Comparison of ENCODE assay signal across 7 cellular contexts in genomic region chr13:28716511-28716910, GRCh38. TPM values are rescaled to one million over a fixed set of nuclear protein-coding genes. Genes with fewer than 3 reads are reported as not detected.
DNase-seq lines count a peak whose midpoint lies in the region; ATAC-seq and TF ChIP-seq lines count a peak whose summit lies in the region.

No MANE protein-coding gene starts in this region.

- DNase-seq in HCEC 1CT (peak; percentile 74), right atrium auricular region (ENCODE audit: low spot score) (peak; percentile 68), NCI-H82 treated with DMSO at 0.1 percent for 48 hours (lab: John Stamatoyannopoulos, UW; ENCODE audit: unreplicated experiment) (no peak), MM.1S (no peak)

- H3F3A ChIP-seq in MM.1S (ENCODE audit: insufficient read depth, low read length): no peaks in the 10 kb centered on the region

- H3K27ac ChIP-seq in right atrium auricular region: peak overlapping the region; percentile 96 to 99
- peak overlapping the region; percentile 99 for H3K27ac ChIP-seq in skeletal muscle tissue (ENCODE audit: low read depth, low read length)
- H3K27ac ChIP-seq in MM.1S (ENCODE audit: low read length): no peak overlapping the region

- no peak for ATAC-seq in HG03175 (IDR thresholded peaks at IDR 0.05; ENCODE audit: unreplicated experiment)

- H2AFZ ChIP-seq in MM.1S (ENCODE audit: low read length): no peak overlapping the region

- peak overlapping the region; percentile 5 to 38 (median 26) for H3K9ac ChIP-seq in skeletal muscle tissue (ENCODE audit: low read depth in 1 of 3, low read length in 3 of 3)
- no peak overlapping the region for H3K9ac ChIP-seq in MM.1S (ENCODE audit: low read length)

- no peak overlapping the region for H3K4me2 ChIP-seq in MM.1S (ENCODE audit: low read depth, low read length)

- H3K4me1 ChIP-seq in right atrium auricular region (peaks cover 0 to 30% of the 10 kb centered on the region in 2 donors), skeletal muscle tissue (ENCODE audit: control insufficient read depth in 3 of 3, insufficient read depth in 3 of 3, low read length in 3 of 3) (peaks cover 18 to 25% (median 21%) of the 10 kb centered on the region in 3 donors), MM.1S (ENCODE audit: low read length) (no peaks in the 10 kb centered on the region; the same call in 1 of the 2 replicates)

- no peaks in the 10 kb centered on the region for H4K20me1 ChIP-seq in MM.1S (ENCODE audit: insufficient read depth, low read length)

- no peaks in the 10 kb centered on the region for H3K9me3 ChIP-seq in right atrium auricular region
- H3K9me3 ChIP-seq in skeletal muscle tissue (ENCODE audit: control insufficient read depth in 3 of 3, low read length in 3 of 3): no peaks in the 10 kb centered on the region
- no peaks in the 10 kb centered on the region for H3K9me3 ChIP-seq in MM.1S (replicated peaks; ENCODE audit: insufficient read depth, low read length)

- H3K79me2 ChIP-seq in MM.1S (ENCODE audit: low read length): no peaks in the 10 kb centered on the region

- H3K27me3 ChIP-seq in right atrium auricular region: no peaks in the 10 kb centered on the region
- H3K27me3 ChIP-seq in skeletal muscle tissue (ENCODE audit: control insufficient read depth in 3 of 3, insufficient read depth in 3 of 3, low read length in 3 of 3): no peaks in the 10 kb centered on the region
- H3K27me3 ChIP-seq in MM.1S (replicated peaks; ENCODE audit: insufficient read depth, low read length): no peaks in the 10 kb centered on the region

- TF ChIP-seq CTCF in WI38 (IDR thresholded peaks at IDR 0.05; ENCODE audit: low read depth, low read length) (no peak), right atrium auricular region (IDR thresholded peaks at IDR 0.05) (no peak), MM.1S (IDR thresholded peaks at IDR 0.05; ENCODE audit: low read length) (no peak)

- no peaks in the 10 kb centered on the region for H3K36me3 ChIP-seq in right atrium auricular region
- peaks cover 0 to 3% (median 0%) of the 10 kb centered on the region in 3 donors for H3K36me3 ChIP-seq in skeletal muscle tissue (ENCODE audit: control insufficient read depth in 3 of 3, insufficient read depth in 3 of 3, low read length in 3 of 3)
- no peaks in the 10 kb centered on the region for H3K36me3 ChIP-seq in MM.1S (replicated peaks; ENCODE audit: insufficient read depth, low read length)

- H3K4me3 ChIP-seq in WI38 (ENCODE audit: low read depth, low read length) (peak overlapping the region; percentile 3; the same call in 1 of the 2 replicates), right atrium auricular region (no peak overlapping the region), skeletal muscle tissue (ENCODE audit: low read length in 3 of 3) (peak overlapping the region in 1 of 3 donors; percentile 15), MM.1S (ENCODE audit: low read length) (no peak overlapping the region)

- H3K9me2 ChIP-seq in MM.1S (replicated peaks; ENCODE audit: insufficient read depth, low read length): no peaks in the 10 kb centered on the region

RNA-seq across cellular contexts. Expression of gene SLC46A3, which starts 2.3 kb away (rescaled TPM):
- total RNA-seq in right atrium auricular region (10 to 100 TPM; 13.5 to 24.1 TPM), skeletal muscle tissue (2.1 TPM)

RNA-seq across cellular contexts. Expression of gene POMP, which starts 57.6 kb away (rescaled TPM):
- 10 to 100 TPM; 88.2 to 93.7 TPM for total RNA-seq in right atrium auricular region
- 69.4 TPM for total RNA-seq in skeletal muscle tissue

Comparison
In these comparisons a context has a peak if more than half of its experiments do, and no peak if none do; other contexts are left out.
1. DNase-seq: peak in HCEC 1CT (single experiment) and right atrium auricular region (single experiment); none in NCI-H82 treated with DMSO at 0.1 percent for 48 hours (single experiment) and MM.1S (single experiment).